Comparison of ENCODE assay signal across 8 cellular contexts in genomic region chr20:51966296-51966971, GRCh38.
DNase-seq lines count a peak whose midpoint lies in the region; ATAC-seq and TF ChIP-seq lines count a peak whose summit lies in the region.

No MANE protein-coding gene starts in this region.

- H3K36me3 ChIP-seq in SJSA1 (no peaks in the 10 kb centered on the region), esophagus muscularis mucosa (no peaks in the 10 kb centered on the region)

- intact Hi-C loops in esophagus muscularis mucosa (cut with DNase I) = no loop called here

- H3K9me3 ChIP-seq in SJSA1 (replicated peaks) = no peaks in the 10 kb centered on the region
- H3K9me3 ChIP-seq in esophagus muscularis mucosa = no peaks in the 10 kb centered on the region

- TF ChIP-seq EP300 in esophagus muscularis mucosa (IDR thresholded peaks at IDR 0.05) = no peak

- ATAC-seq in GM19035 (IDR thresholded peaks at IDR 0.05; ENCODE audit: unreplicated experiment) = no peak

- peak; percentile 28 to 56 (median 29) for TF ChIP-seq CTCF in esophagus muscularis mucosa (IDR thresholded peaks at IDR 0.05)

- H3K27me3 ChIP-seq in SJSA1 (replicated peaks) (no peaks in the 10 kb centered on the region), esophagus muscularis mucosa (peaks cover 0 to 7% (median 0%) of the 10 kb centered on the region in 4 donors)

- peaks cover 7% of the 10 kb centered on the region for H3K4me1 ChIP-seq in SJSA1 (replicated peaks)
- no peaks in the 10 kb centered on the region for H3K4me1 ChIP-seq in esophagus muscularis mucosa

- H3K4me3 ChIP-seq in SJSA1 (no peak overlapping the region), esophagus muscularis mucosa (no peak overlapping the region)

- DNase-seq in DMS 273 (lab: John Stamatoyannopoulos, UW; ENCODE audit: unreplicated experiment) (peak; percentile 81), HEK293T (ENCODE audit: extremely low spot score) (peak; percentile 59), SJSA1 (ENCODE audit: low read depth in 1 of 2, low spot score in 2 of 2) (peak; percentile 62 to 69), esophagus muscularis mucosa (ENCODE audit: extremely low spot score) (no peak), mucosa of gallbladder (ENCODE audit: low spot score) (peak; percentile 42), NCI-H1436 treated with DMSO at 0.1 percent for 48 hours (lab: John Stamatoyannopoulos, UW) (no peak)
- DNase-seq in effector CD8-positive, alpha-beta T cell (lab: John Stamatoyannopoulos, UW) = no peak

- POLR2A ChIA-PET in HEK293T (lab: Yijun Ruan, JAX) = interaction anchor here (0.9 kb wide), 1 partner anchor 36 kb away, joined by 3 read pairs; no protein-coding TSS in a partner anchor

- H3K27ac ChIP-seq in SJSA1 (no peak overlapping the region), esophagus muscularis mucosa (replicated peaks in 1 of 4) (no peak overlapping the region)

- no peak for TF ChIP-seq POLR2A in esophagus muscularis mucosa (IDR thresholded peaks at IDR 0.05; ENCODE audit: low read depth)

- CTCF ChIA-PET in HEK293T (lab: Yijun Ruan, JAX) = interaction anchor here (0.6 to 1.2 kb wide), 5 partner anchors 35 to 1393 kb away, joined by 3 to 7 read pairs (median 3); no protein-coding TSS in a partner anchor

- WGBS in esophagus muscularis mucosa = 62% methylated on average over 8 of the region's 8 CpGs

TF ChIP-seq in HEK293T, 16 proteins besides CTCF, POLR2A, EP300 and RAD21:
- TF ChIP-seq BHLHE40 (IDR thresholded peaks at IDR 0.05; ENCODE audit: borderline replicate concordance) (no peak), LEF1 (IDR thresholded peaks at IDR 0.05; ENCODE audit: borderline replicate concordance) (no peak), ZNF384 (IDR thresholded peaks at IDR 0.05) (no peak), FOXM1 (IDR thresholded peaks at IDR 0.05; ENCODE audit: borderline replicate concordance) (no peak), TARDBP (IDR thresholded peaks at IDR 0.05) (no peak), L3MBTL2 (conservative IDR thresholded peaks at IDR 0.05) (no peak), FOXA1 (IDR thresholded peaks at IDR 0.05) (no peak), PKNOX1 (IDR thresholded peaks at IDR 0.05) (no peak), FOXK2 (IDR thresholded peaks at IDR 0.05) (no peak), SP1 (IDR thresholded peaks at IDR 0.05) (no peak), ARNT (IDR thresholded peaks at IDR 0.05) (no peak), SUZ12 (IDR thresholded peaks at IDR 0.05) (no peak), CTBP1 (IDR thresholded peaks at IDR 0.05; ENCODE audit: borderline replicate concordance) (no peak), ELF4 (IDR thresholded peaks at IDR 0.05) (no peak), NFRKB (IDR thresholded peaks at IDR 0.05) (no peak), HDGF (IDR thresholded peaks at IDR 0.05; ENCODE audit: borderline replicate concordance) (no peak)

Comparison
In these comparisons a context has a peak if more than half of its experiments do, and no peak if none do; other contexts are left out.
1. DNase-seq: peak in DMS 273 (single experiment), HEK293T (single experiment), SJSA1 (2 of 2) and mucosa of gallbladder (single experiment); none in esophagus muscularis mucosa (single experiment), effector CD8-positive, alpha-beta T cell (single experiment) and NCI-H1436 treated with DMSO at 0.1 percent for 48 hours (single experiment).